ENCODE assay signal across 8 cellular contexts in genomic region chr2:26961603-26962184, GRCh38. TPM values are rescaled to one million over a fixed set of nuclear protein-coding genes. Genes with fewer than 3 reads are reported as not detected.
DNase-seq lines count a peak whose midpoint lies in the region; ATAC-seq and TF ChIP-seq lines count a peak whose summit lies in the region.

No MANE protein-coding gene starts in this region.

- H3K9me3 ChIP-seq in right lobe of liver, result no peaks in the 10 kb centered on the region

- TF ChIP-seq CTCF in C4-2B (conservative IDR thresholded peaks at IDR 0.05) (peak; percentile 91), right lobe of liver (IDR thresholded peaks at IDR 0.05) (peak; percentile 95 to 99 (median 98))

- no peak overlapping the region for H3K27ac Mint-ChIP-seq in activated CD4-positive, alpha-beta T cell treated with anti-CD3 and anti-CD28 coated beads, Interleukin-2, amount 10 ng/mL, durations not matched to agents 7 days and 5 days

- ATAC-seq in HG02885 (IDR thresholded peaks at IDR 0.05; ENCODE audit: poor library complexity, unreplicated experiment) (peak; percentile 51), right lobe of liver (peak; percentile 99 to 100 (median 100)), GM18520 (IDR thresholded peaks at IDR 0.05; ENCODE audit: unreplicated experiment) (no peak)

- no peaks in the 10 kb centered on the region for H3K4me1 Mint-ChIP-seq in activated CD4-positive, alpha-beta T cell treated with anti-CD3 and anti-CD28 coated beads, Interleukin-2, amount 10 ng/mL, durations not matched to agents 7 days and 5 days

- H3K36me3 ChIP-seq in right lobe of liver, result no peaks in the 10 kb centered on the region

- no peaks in the 10 kb centered on the region for H3K27me3 ChIP-seq in right lobe of liver

- H3K4me1 ChIP-seq in right lobe of liver, result no peaks in the 10 kb centered on the region

- no peak for TF ChIP-seq POLR2A in right lobe of liver (IDR thresholded peaks at IDR 0.05)

- no peaks in the 10 kb centered on the region for H3K36me3 Mint-ChIP-seq in activated CD4-positive, alpha-beta T cell treated with anti-CD3 and anti-CD28 coated beads, Interleukin-2, amount 10 ng/mL, durations not matched to agents 7 days and 5 days (ENCODE audit: low read depth)

- POLR2A ChIA-PET in activated CD4-positive, alpha-beta T cell treated with anti-CD3 and anti-CD28 coated beads, Interleukin-2, amount 10 ng/mL, durations not matched to agents 7 days and 5 days (lab: Charles Lee), result no interaction called here

- H3K27ac ChIP-seq in C4-2B (no peak overlapping the region), right lobe of liver (no peak overlapping the region)

- no peak overlapping the region for H3K4me3 ChIP-seq in right lobe of liver

- intact Hi-C loops in right lobe of liver (cut with DNase I), result loop anchor here (5.0 to 10.0 kb wide), 4 partner anchors 51 to 123 kb away; partner anchors contain the start of genes EMILIN1 (in 1 of the 2), KHK (in 1 of the 2) and OST4 (in 1 of the 2)

- CTCF ChIA-PET in activated CD4-positive, alpha-beta T cell treated with anti-CD3 and anti-CD28 coated beads, Interleukin-2, amount 10 ng/mL, durations not matched to agents 7 days and 5 days (lab: Charles Lee), result interaction anchor here (0.6 to 3.9 kb wide), 29 partner anchors 10 to 341 kb away, joined by 3 to 40 read pairs (median 4); partner anchors contain the start of genes AGBL5, OST4, PREB and TRIM54

- peaks cover 28% of the 10 kb centered on the region for H3K27me3 Mint-ChIP-seq in activated CD4-positive, alpha-beta T cell treated with anti-CD3 and anti-CD28 coated beads, Interleukin-2, amount 10 ng/mL, durations not matched to agents 7 days and 5 days

- H3K9me3 Mint-ChIP-seq in activated CD4-positive, alpha-beta T cell treated with anti-CD3 and anti-CD28 coated beads, Interleukin-2, amount 10 ng/mL, durations not matched to agents 7 days and 5 days, result no peaks in the 10 kb centered on the region

- 25% methylated on average over 14 of the region's 15 CpGs for WGBS in right lobe of liver (ENCODE audit: insufficient coverage, low coverage, low lambda C conversion rate, missing lambda C conversion rate)

- no peak overlapping the region for H3K4me3 Mint-ChIP-seq in activated CD4-positive, alpha-beta T cell treated with anti-CD3 and anti-CD28 coated beads, Interleukin-2, amount 10 ng/mL, durations not matched to agents 7 days and 5 days

- DNase-seq in NCI-H524 (lab: John Stamatoyannopoulos, UW), result peak; percentile 67 to 87
- DNase-seq in activated CD4-positive, alpha-beta T cell treated with anti-CD3 and anti-CD28 coated beads, Interleukin-2, amount 10 ng/mL, durations not matched to agents 7 days and 5 days, result peak; percentile 76
- DNase-seq in dedifferentiated amniotic fluid mesenchymal stem cell (ENCODE audit: extremely low spot score), result peak; percentile 61
- peak; percentile 66 to 82 (median 74) for DNase-seq in right lobe of liver
- peak; percentile 57 to 62 (median 62) for DNase-seq in stimulated activated CD4-positive, alpha-beta T cell treated with anti-CD3 and anti-CD28 coated beads, TNF-alpha, amount 100 ng/mL, for 4 hours (ENCODE audit: low read depth in 3 of 3)

RNA-seq across cellular contexts. Expression of gene MAPRE3, which starts 8.7 kb away (rescaled TPM):
- 1 to 10 TPM in 1 of 2 experiments, under 1 TPM in 1; 1.00 to 1.3 TPM for total RNA-seq in activated CD4-positive, alpha-beta T cell treated with anti-CD3 and anti-CD28 coated beads, Interleukin-2, amount 10 ng/mL, durations not matched to agents 7 days and 5 days
- total RNA-seq in right lobe of liver, result 10 to 100 TPM; 13.7 to 22.3 (median 17.3) TPM

Comparison
In these comparisons a context has a peak if more than half of its experiments do, and no peak if none do; other contexts are left out.
1. RNA of gene MAPRE3, which starts 8.7 kb away (total RNA-seq): 13.7 to 22.3 TPM in right lobe of liver; 1.00 to 1.3 TPM in activated CD4-positive, alpha-beta T cell treated with anti-CD3 and anti-CD28 coated beads, Interleukin-2, amount 10 ng/mL, durations not matched to agents 7 days and 5 days; every median in the first group is over 4 times any median in the second.
2. Peak in every context shown above with its lines, with median percentiles within 50 percentile points of each other: DNase-seq.